ENCODE assay signal across 21 cellular contexts in genomic region chr18:62588217-62588616, GRCh38.
"Had no signal": no experiment of that assay in that cellular context is flagged by ENCODE, and none has a peak within 500 bp of the region (broad histone marks: within the 10 kb centered on the region; RNA-seq: fewer than 3 reads in every experiment).

No MANE protein-coding gene starts in this region.

- H3K27me3 Mint-ChIP-seq: effector memory CD8-positive, alpha-beta T cell; memory B cell; stimulated activated memory B cell treated with anti-CD40 and anti-IgM and Interleukin-4, amounts not matched to agents 10 μg/mL and 1 μg/mL and 100 μg/mL, for 72 hours had no signal

- ATAC-seq: effector memory CD8-positive, alpha-beta T cell; gastrocnemius medialis; left lobe of liver; natural killer cell; psoas muscle; right cardiac atrium; stimulated activated memory B cell treated with anti-CD40 and anti-IgM and Interleukin-4, amounts not matched to agents 10 μg/mL and 1 μg/mL and 100 μg/mL, for 72 hours; stimulated activated naive CD8-positive, alpha-beta T cell treated with anti-CD3 and anti-CD28 coated beads, Interleukin-15, Interleukin-2, amounts not matched to agents 100 U/mL and 50 U/mL, for 24 hours had no signal

- H3K36me3 Mint-ChIP-seq: natural killer cell had no signal

- H3K27ac Mint-ChIP-seq: effector memory CD8-positive, alpha-beta T cell; memory B cell; natural killer cell; stimulated activated memory B cell treated with anti-CD40 and anti-IgM and Interleukin-4, amounts not matched to agents 10 μg/mL and 1 μg/mL and 100 μg/mL, for 72 hours had no signal

- H3K4me3 Mint-ChIP-seq: effector memory CD8-positive, alpha-beta T cell; memory B cell; natural killer cell; stimulated activated memory B cell treated with anti-CD40 and anti-IgM and Interleukin-4, amounts not matched to agents 10 μg/mL and 1 μg/mL and 100 μg/mL, for 72 hours had no signal

- H3K9me3 Mint-ChIP-seq: effector memory CD8-positive, alpha-beta T cell; natural killer cell had no signal

- DNase-seq: cortex of kidney; effector memory CD8-positive, alpha-beta T cell; foreskin fibroblast; gastrocnemius medialis; head of caudate nucleus; kidney; natural killer cell; occipital lobe; ovary; psoas muscle; right cardiac atrium; spleen; stimulated activated CD4-positive, alpha-beta T cell treated with anti-CD3 and anti-CD28 coated beads, Interleukin-4, amount 100 ng/mL, for 4 hours; stimulated activated naive CD8-positive, alpha-beta T cell treated with anti-CD3 and anti-CD28 coated beads, Interleukin-15, Interleukin-2, amounts not matched to agents 100 U/mL and 50 U/mL, for 24 hours; substantia nigra; testis; tibial artery; upper lobe of left lung had no signal
